In the genomic region with DNA sequence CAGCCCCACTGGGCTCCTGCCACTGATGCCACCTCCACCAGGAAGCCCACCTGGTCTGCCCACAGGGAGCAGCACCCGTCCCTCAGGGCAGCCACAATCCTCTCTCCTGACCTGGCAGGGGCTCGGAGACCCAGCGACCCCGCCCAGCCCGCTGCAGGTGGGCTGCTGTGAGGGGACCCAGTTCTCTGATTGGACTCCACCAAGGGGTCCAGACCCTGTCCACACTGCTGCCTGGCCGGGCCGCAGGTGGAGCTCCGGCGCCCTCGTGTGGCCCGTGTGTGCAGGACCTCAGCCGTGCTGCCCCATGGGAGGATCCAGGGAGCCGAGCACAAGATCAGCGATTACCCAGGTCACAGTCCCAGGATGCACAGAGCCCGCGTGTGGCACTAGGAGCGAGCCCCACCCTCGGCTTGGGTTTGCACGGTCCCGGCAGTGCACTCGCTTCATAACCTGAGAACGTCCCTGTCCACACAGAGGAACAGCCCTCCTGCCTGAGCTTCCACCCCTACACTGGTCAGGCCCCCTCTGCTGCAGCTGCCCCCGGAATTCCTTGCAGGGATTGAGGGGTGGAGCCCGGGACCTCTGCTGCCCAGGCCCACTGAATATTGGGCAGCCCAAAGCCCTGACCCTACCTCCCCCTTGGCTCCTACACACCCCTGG, we compare ENCODE assay signal across 8 cellular contexts. TPM values are rescaled to one million over a fixed set of nuclear protein-coding genes. Genes with fewer than 3 reads are reported as not detected.
A peak's percentile ranks its signal among the peaks of the same experiment; 100 is the strongest.
DNase-seq lines count a peak whose midpoint lies in the region; ATAC-seq and TF ChIP-seq lines count a peak whose summit lies in the region.

No MANE protein-coding gene starts in this region.

- ATAC-seq in activated naive CD8-positive, alpha-beta T cell treated with anti-CD3 and anti-CD28 coated beads, Interleukin-2, amount 50 U/mL, for 24 hours = peak; percentile 67
- peak; percentile 86 to 91 for ATAC-seq in left cardiac atrium
- ATAC-seq in GM18861 (IDR thresholded peaks at IDR 0.05; ENCODE audit: unreplicated experiment) = no peak
- no peak for ATAC-seq in HG03196 (IDR thresholded peaks at IDR 0.05; ENCODE audit: unreplicated experiment)

- H3K27me3 Mint-ChIP-seq in activated naive CD8-positive, alpha-beta T cell treated with anti-CD3 and anti-CD28 coated beads, Interleukin-2, amount 50 U/mL, for 24 hours = peaks cover 7% of the 10 kb centered on the region

- in situ Hi-C loops in SK-MEL-5 (cut with HindIII; ENCODE audit: low pct_unique_long_range_greater_than_20kb, low sequenced_read_pairs) = no loop called here

- H3K4me3 Mint-ChIP-seq in activated naive CD8-positive, alpha-beta T cell treated with anti-CD3 and anti-CD28 coated beads, Interleukin-2, amount 50 U/mL, for 24 hours = no peak overlapping the region

- peak; percentile 55 for DNase-seq in EH (ENCODE audit: low read depth)
- DNase-seq in SK-MEL-5 (ENCODE audit: low read depth, low spot score) = peak; percentile 76
- DNase-seq in activated naive CD8-positive, alpha-beta T cell treated with anti-CD3 and anti-CD28 coated beads, Interleukin-2, amount 50 U/mL, for 24 hours = peak; percentile 57
- DNase-seq in left cardiac atrium = peak; percentile 63
- peak; percentile 49 for DNase-seq in putamen (ENCODE audit: low spot score)

- H3K4me1 Mint-ChIP-seq in activated naive CD8-positive, alpha-beta T cell treated with anti-CD3 and anti-CD28 coated beads, Interleukin-2, amount 50 U/mL, for 24 hours = no peaks in the 10 kb centered on the region

- no peaks in the 10 kb centered on the region for H3K9me3 Mint-ChIP-seq in activated naive CD8-positive, alpha-beta T cell treated with anti-CD3 and anti-CD28 coated beads, Interleukin-2, amount 50 U/mL, for 24 hours

- H3K36me3 Mint-ChIP-seq in activated naive CD8-positive, alpha-beta T cell treated with anti-CD3 and anti-CD28 coated beads, Interleukin-2, amount 50 U/mL, for 24 hours (ENCODE audit: low read depth) = no peaks in the 10 kb centered on the region

- peak; percentile 97 for TF ChIP-seq CTCF in LNCAP (IDR thresholded peaks at IDR 0.05)

- intact Hi-C loops in left cardiac atrium (cut with DNase I) = loop anchor here in 1 of 2 donors (5.0 kb wide), 2 partner anchors 63 to 508 kb away; a partner anchor contains a TSS

- H3K27ac Mint-ChIP-seq in activated naive CD8-positive, alpha-beta T cell treated with anti-CD3 and anti-CD28 coated beads, Interleukin-2, amount 50 U/mL, for 24 hours = no peak overlapping the region

RNA-seq across cellular contexts. Expression of a gene that starts 35.4 kb away (rescaled TPM):
- total RNA-seq in SK-MEL-5 (2014; rRNA removed; shearing (Covaris generic)) = 0.32 and 0.88 TPM in 2 replicates
- polyA plus RNA-seq in SK-MEL-5 (2015; cell fraction: cytosol; rRNA removed) = 0.88 and 1.4 TPM in 2 replicates
- 0.35 and 1.8 TPM in 2 replicates for polyA plus RNA-seq in SK-MEL-5 (2015; cell fraction: nucleus; rRNA removed)
- total RNA-seq in left cardiac atrium = 1 to 10 TPM in 1 of 2 donors, under 1 TPM in 1; 0.24 to 1.0 TPM

RNA-seq across cellular contexts. Expression of a gene that starts 49.4 kb away (rescaled TPM):
- 14.0 and 14.5 TPM in 2 replicates for total RNA-seq in SK-MEL-5 (2014; rRNA removed; shearing (Covaris generic))
- 28.2 and 37.8 TPM in 2 replicates for polyA plus RNA-seq in SK-MEL-5 (2015; cell fraction: cytosol; rRNA removed)
- polyA plus RNA-seq in SK-MEL-5 (2015; cell fraction: nucleus; rRNA removed) = 54.5 and 56.2 TPM in 2 replicates
- 10 to 100 TPM; 44.4 to 44.7 TPM for total RNA-seq in left cardiac atrium

Comparison
In these comparisons a context has a peak if more than half of its experiments do, and no peak if none do; other contexts are left out.
1. ATAC-seq: peak in activated naive CD8-positive, alpha-beta T cell treated with anti-CD3 and anti-CD28 coated beads, Interleukin-2, amount 50 U/mL, for 24 hours (single experiment) and left cardiac atrium (2 of 2); none in GM18861 (single experiment) and HG03196 (single experiment).
2. Peak in every context shown above with its lines, with median percentiles within 50 percentile points of each other: DNase-seq.